Comparison of ENCODE assay signal across 9 cellular contexts in the genomic region with DNA sequence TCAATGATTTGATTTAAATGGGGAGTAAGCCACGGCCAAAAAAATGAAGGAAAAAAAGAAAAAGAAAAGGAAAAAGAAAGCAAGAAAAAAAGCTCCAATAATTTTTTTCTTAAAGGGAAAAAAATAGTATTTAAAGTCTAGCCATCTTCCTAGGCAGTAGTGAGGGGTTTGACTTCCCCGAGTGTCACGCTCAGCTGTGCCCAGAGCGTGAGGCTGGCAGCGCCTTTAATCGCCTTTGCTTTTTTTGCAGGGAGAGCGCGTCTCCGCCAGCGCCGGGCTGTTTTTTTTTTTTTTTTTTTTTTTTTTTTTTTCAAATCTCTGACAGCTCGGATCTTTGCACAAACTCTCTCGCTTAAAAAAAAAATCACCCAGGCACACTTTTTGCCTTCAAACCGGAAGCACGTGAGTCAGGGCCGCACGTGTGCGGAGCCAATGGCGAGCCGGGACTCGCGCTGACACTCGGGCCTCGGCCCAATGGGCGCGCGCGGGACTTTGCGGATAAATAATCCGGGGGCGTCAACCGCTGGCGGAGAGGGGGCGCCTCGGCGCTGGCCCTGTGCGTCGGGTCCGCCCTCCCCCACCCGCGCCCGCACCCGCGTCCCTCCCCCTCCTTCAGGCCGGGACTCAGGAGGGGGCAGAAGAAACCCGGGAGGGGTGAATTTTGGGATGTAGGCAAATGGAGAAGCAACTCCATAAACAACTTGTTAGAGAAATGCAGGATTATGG. TPM values are rescaled to one million over a fixed set of nuclear protein-coding genes. Genes with fewer than 3 reads are reported as not detected.
DNase-seq lines count a peak whose midpoint lies in the region; ATAC-seq and TF ChIP-seq lines count a peak whose summit lies in the region.
"Had no signal": no experiment of that assay in that cellular context is flagged by ENCODE, and none has a peak within 500 bp of the region (broad histone marks: within the 10 kb centered on the region; RNA-seq: fewer than 3 reads in every experiment).

A gene (minus strand): TSS at position 202 of the 726 bp plus-strand sequence. CDS start 481 bp downstream, outside the sequence.

- intact Hi-C loops in psoas muscle (cut with DNase I) = no loop called here

- no peaks in the 10 kb centered on the region for H3K4me1 ChIP-seq in psoas muscle

- no peaks in the 10 kb centered on the region for H3K36me3 ChIP-seq in psoas muscle (ENCODE audit: insufficient read depth in 1 of 2, low read depth in 1 of 2)

- DNase-seq in RPMI7951 (ENCODE audit: low read depth) = peak; percentile 34
- peak; percentile 92 for DNase-seq in fibroblast of peridontal ligament (ENCODE audit: extremely low read depth)
- DNase-seq in psoas muscle = peak; percentile 85 to 91
- no peak for DNase-seq in D341Med (ENCODE audit: low spot score)
- no peak for DNase-seq in AML-193 (lab: John Stamatoyannopoulos, UW)

- H3K4me3 ChIP-seq in GM08714 (ENCODE audit: low read length) (peak within 1 kb of the TSS; percentile 29), psoas muscle (peak within 1 kb of the TSS; percentile 67)

- TF ChIP-seq CTCF in psoas muscle (IDR thresholded peaks at IDR 0.05) = no peak

- H3K27ac ChIP-seq in psoas muscle = peak within 1 kb of the TSS; percentile 61
- H3K27ac ChIP-seq: epithelial cell of prostate had no signal

- ATAC-seq in psoas muscle (peak; percentile 80 to 89 (median 85)), HG03196 (IDR thresholded peaks at IDR 0.05; ENCODE audit: unreplicated experiment) (no peak), GM19328 (IDR thresholded peaks at IDR 0.05; ENCODE audit: unreplicated experiment) (no peak)

- H3K9me3 ChIP-seq in psoas muscle = no peaks in the 10 kb centered on the region

- WGBS in psoas muscle, 3 donors = 1 to 3% (median 1%) methylated on average over 41 to 46 of the region's 46 CpGs

- H3K27me3 ChIP-seq in psoas muscle (ENCODE audit: insufficient read depth in 3 of 3, low read length in 2 of 3) = peaks cover 0 to 79% (median 35%) of the 10 kb centered on the region in 3 donors

RNA-seq across cellular contexts. Expression of the gene that starts here (rescaled TPM):
- not detected in 2 replicates for total RNA-seq in RPMI7951 (2014; rRNA removed; shearing (Covaris generic))
- 1 to 10 TPM; 1.1 to 9.5 (median 4.8) TPM for total RNA-seq in psoas muscle
- under 1 TPM; 0.70 to 0.89 (median 0.71) TPM for polyA plus RNA-seq in psoas muscle

Comparison
In these comparisons a context has a peak if more than half of its experiments do, and no peak if none do; other contexts are left out.
1. Peak in DNase-seq in RPMI7951; RNA of the gene not detected or under 1 TPM.
2. DNase-seq: peak in fibroblast of peridontal ligament (single experiment) and psoas muscle (2 of 2); none in D341Med (single experiment) and AML-193 (0 of 2).
3. ATAC-seq: peak in psoas muscle (4 of 4); none in HG03196 (single experiment) and GM19328 (single experiment).